Comparison of ENCODE assay signal across 17 cellular contexts in the genomic region with DNA sequence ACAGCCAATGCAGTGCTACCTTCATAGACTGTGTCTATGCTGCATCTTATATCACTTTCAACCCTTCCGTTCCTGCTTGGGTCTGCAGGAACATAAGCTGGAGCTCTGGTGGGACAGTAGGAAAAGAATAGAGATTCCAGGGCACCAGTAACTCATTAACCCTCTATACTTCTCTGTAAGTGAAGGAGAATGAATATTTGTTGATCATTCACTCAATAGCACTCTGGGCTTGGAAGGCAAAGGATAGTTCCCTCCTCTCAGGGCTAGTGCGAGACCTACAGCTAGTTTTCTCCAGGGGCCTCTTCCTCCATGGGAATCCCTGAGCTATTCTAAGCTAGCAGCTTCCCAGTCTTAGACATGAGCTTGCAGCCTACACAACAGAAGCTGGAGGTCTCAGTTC.
DNase-seq lines count a peak whose midpoint lies in the region; ATAC-seq and TF ChIP-seq lines count a peak whose summit lies in the region.
"Had no signal": no experiment of that assay in that cellular context is flagged by ENCODE, and none has a peak within 500 bp of the region (broad histone marks: within the 10 kb centered on the region; RNA-seq: fewer than 3 reads in every experiment).

No MANE protein-coding gene starts in this region.

- WGBS in heart left ventricle, 4 donors, result 46 to 62% (median 56%) methylated on average over 2 of the region's 2 CpGs
- 57% methylated on average over 2 of the region's 2 CpGs for WGBS in hepatocyte (ENCODE audit: low lambda C conversion rate, missing lambda C conversion rate)

- intact Hi-C loops in left ventricle myocardium inferior (cut with micrococcal nuclease) (no loop called here), heart left ventricle (cut with DNase I) (loop anchor here in 2 of 10 donors (5.0 kb wide), 1 partner anchor 155 kb away; no protein-coding TSS in a partner anchor)

- H3K27ac ChIP-seq in left ventricle myocardium inferior (replicated peaks) (peak overlapping the region; percentile 47), heart left ventricle (peak overlapping the region in 2 of 12 donors; percentile 18 to 22), hepatocyte (peak overlapping the region; percentile 24), Peyer's patch (no peak overlapping the region)
- H3K27ac ChIP-seq: 22Rv1, BLaER1, GM23248 had no signal

- H3K4me2 ChIP-seq in hepatocyte, result no peak overlapping the region
- H3K4me2 ChIP-seq: BLaER1 had no signal

- no peaks in the 10 kb centered on the region for H3K27me3 ChIP-seq in left ventricle myocardium inferior (ENCODE audit: low read depth)
- H3K27me3 ChIP-seq in heart left ventricle, result no peaks in the 10 kb centered on the region
- no peaks in the 10 kb centered on the region for H3K27me3 ChIP-seq in hepatocyte
- H3K27me3 ChIP-seq in Peyer's patch, result no peaks in the 10 kb centered on the region
- H3K27me3 ChIP-seq: BLaER1 had no signal

- no peak overlapping the region for H3K4me3 ChIP-seq in left ventricle myocardium inferior
- H3K4me3 ChIP-seq in heart left ventricle, result no peak overlapping the region
- H3K4me3 ChIP-seq in hepatocyte, result no peak overlapping the region
- H3K4me3 ChIP-seq in Peyer's patch, result no peak overlapping the region
- H3K4me3 ChIP-seq: BLaER1, GM23248 had no signal

- ATAC-seq in heart left ventricle (no peak), HG03469 (IDR thresholded peaks at IDR 0.05; ENCODE audit: unreplicated experiment) (no peak)
- ATAC-seq: HCT116 had no signal

- H4K20me1 ChIP-seq in hepatocyte (ENCODE audit: insufficient read depth, poor library complexity, severe bottlenecking), result no peaks in the 10 kb centered on the region
- H4K20me1 ChIP-seq: BLaER1 had no signal

- peaks cover 20% of the 10 kb centered on the region for H3K4me1 Mint-ChIP-seq in nephron
- H3K4me1 Mint-ChIP-seq: CD8-positive, alpha-beta memory T cell had no signal

- H3K9me3 Mint-ChIP-seq in nephron, result peaks cover 10% of the 10 kb centered on the region

- H3K27me3 Mint-ChIP-seq in nephron (ENCODE audit: low read depth), result peaks cover 3% of the 10 kb centered on the region

- peak overlapping the region; percentile 36 to 81 (median 40) for H3K27ac Mint-ChIP-seq in nephron
- H3K27ac Mint-ChIP-seq: CD8-positive, alpha-beta memory T cell had no signal

- DNase-seq in left ventricle myocardium inferior (no peak), heart left ventricle (no peak), hepatocyte (ENCODE audit: low spot score) (no peak), NK-92 (lab: John Stamatoyannopoulos, UW; ENCODE audit: unreplicated experiment) (no peak), Peyer's patch (no peak)
- no peak for DNase-seq in stimulated activated CD4-positive, alpha-beta T cell treated with anti-CD3 and anti-CD28 coated beads, Interleukin-2, amount 100 ng/mL, for 24 hours
- DNase-seq: AML-193; Caco-2; CD8-positive, alpha-beta memory T cell; DND-41; GDM1; GM23248 had no signal

- H3K36me3 ChIP-seq in left ventricle myocardium inferior (no peaks in the 10 kb centered on the region), heart left ventricle (no peaks in the 10 kb centered on the region), hepatocyte (replicated peaks; ENCODE audit: insufficient read depth, low read depth) (no peaks in the 10 kb centered on the region), Peyer's patch (no peaks in the 10 kb centered on the region)
- H3K36me3 ChIP-seq: BLaER1 had no signal

- TF ChIP-seq CTCF in left ventricle myocardium inferior (IDR thresholded peaks at IDR 0.05; ENCODE audit: borderline replicate concordance) (no peak), heart left ventricle (IDR thresholded peaks at IDR 0.05) (no peak), hepatocyte (IDR thresholded peaks at IDR 0.05; ENCODE audit: poor library complexity) (no peak), nephron (IDR thresholded peaks at IDR 0.05; ENCODE audit: unreplicated experiment in 3 of 3) (no peak), Peyer's patch (IDR thresholded peaks at IDR 0.05) (no peak)

- H2AFZ ChIP-seq in hepatocyte, result no peak overlapping the region
- H2AFZ ChIP-seq: GM23248 had no signal

- peaks cover 5% of the 10 kb centered on the region for H3K36me3 Mint-ChIP-seq in nephron (ENCODE audit: low read depth)

- H3K9me2 ChIP-seq in hepatocyte (replicated peaks; ENCODE audit: insufficient read depth), result no peaks in the 10 kb centered on the region

- H3K4me1 ChIP-seq in left ventricle myocardium inferior (peaks cover 41% of the 10 kb centered on the region), heart left ventricle (peaks cover 0 to 43% (median 12%) of the 10 kb centered on the region in 12 donors), hepatocyte (ENCODE audit: insufficient read depth) (peaks cover 8% of the 10 kb centered on the region), Peyer's patch (no peaks in the 10 kb centered on the region)
- H3K4me1 ChIP-seq: BLaER1 had no signal

- H3K9me3 ChIP-seq in left ventricle myocardium inferior (replicated peaks) (peaks cover 4% of the 10 kb centered on the region), heart left ventricle (peaks cover 0 to 8% (median 0%) of the 10 kb centered on the region in 12 donors), hepatocyte (ENCODE audit: low read depth) (no peaks in the 10 kb centered on the region), Peyer's patch (no peaks in the 10 kb centered on the region)
- H3K9me3 ChIP-seq: BLaER1 had no signal

- no peaks in the 10 kb centered on the region for H3K79me2 ChIP-seq in hepatocyte

- TF ChIP-seq POLR2A in heart left ventricle (IDR thresholded peaks at IDR 0.05) (no peak), Peyer's patch (IDR thresholded peaks at IDR 0.05) (no peak)

- no peak overlapping the region for H3K4me3 Mint-ChIP-seq in nephron
- H3K4me3 Mint-ChIP-seq: CD8-positive, alpha-beta memory T cell had no signal

Comparison
In these comparisons a context has a peak if more than half of its experiments do, and no peak if none do; other contexts are left out.
1. H3K27ac ChIP-seq: peak in left ventricle myocardium inferior (single experiment) and hepatocyte (single experiment); none in Peyer's patch (0 of 4).